8 cellular contexts compared by ENCODE assay signal in genomic region chr6:26183581-26184408, GRCh38.
DNase-seq lines count a peak whose midpoint lies in the region; ATAC-seq, FAIRE-seq and TF ChIP-seq lines count a peak whose summit lies in the region.

No MANE protein-coding gene starts in this region.

- in situ Hi-C loops in GM13977 (cut with MboI; ENCODE audit: low pct_unique_long_range_greater_than_20kb, low sequenced_read_pairs, unreplicated experiment), result loop anchor here (10.0 kb wide), 1 partner anchor 391 kb away; no protein-coding TSS in a partner anchor

- H3K27ac ChIP-seq in KOPT-K1 (ENCODE audit: low read depth, low read length, poor library complexity, severe bottlenecking), result peak overlapping the region; percentile 99

- DNase-seq in GM13977 (ENCODE audit: low spot score) (peak; percentile 26), medulla oblongata (ENCODE audit: extremely low spot score) (peak; percentile 95), NCI-H446 (lab: John Stamatoyannopoulos, UW) (no peak)
- peak; percentile 80 for DNase-seq in activated CD8-positive, alpha-beta T cell treated with anti-CD3 and anti-CD28 coated beads, Interleukin-2, amount 10 ng/mL, durations not matched to agents 7 days and 5 days
- peak; percentile 48 for DNase-seq in stimulated activated naive CD4-positive, alpha-beta T cell treated with Interleukin-2 at 50 U/mL for 16 hours (lab: John Stamatoyannopoulos, UW)

- peak; percentile 97 for FAIRE-seq in endometrium (lab: Jason Lieb, UNC)

- POLR2A ChIA-PET in activated CD8-positive, alpha-beta T cell treated with anti-CD3 and anti-CD28 coated beads, Interleukin-2, amount 10 ng/mL, durations not matched to agents 7 days and 5 days (lab: Charles Lee), result interaction anchor here (0.6 to 30.7 kb wide), 37 partner anchors 8 to 1710 kb away, joined by 3 to 2224 read pairs (median 11); a partner anchor contains a TSS

- no peaks in the 10 kb centered on the region for H3K36me3 ChIP-seq in KOPT-K1 (ENCODE audit: insufficient read depth, low read length)

- peaks cover 79% of the 10 kb centered on the region for H3K4me1 Mint-ChIP-seq in activated CD8-positive, alpha-beta T cell treated with anti-CD3 and anti-CD28 coated beads, Interleukin-2, amount 10 ng/mL, durations not matched to agents 7 days and 5 days (ENCODE audit: low read depth)

- H3K9me3 ChIP-seq in KOPT-K1 (ENCODE audit: insufficient read depth, low read length, poor library complexity, severe bottlenecking), result no peaks in the 10 kb centered on the region

- peak overlapping the region; percentile 83 for H3K4me3 Mint-ChIP-seq in activated CD8-positive, alpha-beta T cell treated with anti-CD3 and anti-CD28 coated beads, Interleukin-2, amount 10 ng/mL, durations not matched to agents 7 days and 5 days

- no peak for TF ChIP-seq CTCF in GM13977 (IDR thresholded peaks at IDR 0.05; ENCODE audit: extremely low read depth, insufficient read depth, missing control alignments)

- no peaks in the 10 kb centered on the region for H3K27me3 Mint-ChIP-seq in activated CD8-positive, alpha-beta T cell treated with anti-CD3 and anti-CD28 coated beads, Interleukin-2, amount 10 ng/mL, durations not matched to agents 7 days and 5 days (ENCODE audit: low read depth)

- ATAC-seq in activated CD8-positive, alpha-beta T cell treated with anti-CD3 and anti-CD28 coated beads, Interleukin-2, amount 10 ng/mL, durations not matched to agents 7 days and 5 days, result peak; percentile 80
- no peak for ATAC-seq in GM19463 (IDR thresholded peaks at IDR 0.05; ENCODE audit: unreplicated experiment)

- no peaks in the 10 kb centered on the region for H3K9me3 Mint-ChIP-seq in activated CD8-positive, alpha-beta T cell treated with anti-CD3 and anti-CD28 coated beads, Interleukin-2, amount 10 ng/mL, durations not matched to agents 7 days and 5 days (ENCODE audit: insufficient read depth)

- peaks cover 13% of the 10 kb centered on the region for H3K36me3 Mint-ChIP-seq in activated CD8-positive, alpha-beta T cell treated with anti-CD3 and anti-CD28 coated beads, Interleukin-2, amount 10 ng/mL, durations not matched to agents 7 days and 5 days (ENCODE audit: low read depth)

- CTCF ChIA-PET in activated CD8-positive, alpha-beta T cell treated with anti-CD3 and anti-CD28 coated beads, Interleukin-2, amount 10 ng/mL, durations not matched to agents 7 days and 5 days (lab: Charles Lee), result interaction anchor here (0.8 to 2.9 kb wide), 12 partner anchors 8 to 90 kb away, joined by 3 to 23 read pairs (median 4); a partner anchor contains a TSS

- H3K27ac Mint-ChIP-seq in activated CD8-positive, alpha-beta T cell treated with anti-CD3 and anti-CD28 coated beads, Interleukin-2, amount 10 ng/mL, durations not matched to agents 7 days and 5 days, result peak overlapping the region; percentile 97

Comparison
In these comparisons a context has a peak if more than half of its experiments do, and no peak if none do; other contexts are left out.
1. DNase-seq: peak in GM13977 (single experiment), activated CD8-positive, alpha-beta T cell treated with anti-CD3 and anti-CD28 coated beads, Interleukin-2, amount 10 ng/mL, durations not matched to agents 7 days and 5 days (single experiment), medulla oblongata (single experiment) and stimulated activated naive CD4-positive, alpha-beta T cell treated with Interleukin-2 at 50 U/mL for 16 hours (single experiment); none in NCI-H446 (0 of 2).